Comparison of ENCODE assay signal across 1 cellular context in genomic region chr1:155307247-155307740, GRCh38.
TF ChIP-seq lines count a peak whose summit lies in the region.

No MANE protein-coding gene starts in this region.

TF ChIP-seq in K562, 482 proteins besides CTCF, POLR2A, EP300 and RAD21 (continued from another document and continues in another):
- peak; percentile 91 for TF ChIP-seq TSHZ1 (CRISPR knock-in tag; IDR thresholded peaks at IDR 0.05)
- no peak for TF ChIP-seq HES1 (IDR thresholded peaks at IDR 0.05; ENCODE audit: low read depth)
- no peak for TF ChIP-seq FOXJ3 (CRISPR knock-in tag; IDR thresholded peaks at IDR 0.05)
- TF ChIP-seq KDM5B (IDR thresholded peaks at IDR 0.05; ENCODE audit: insufficient replicate concordance, low read depth, low read length): no peak
- no peak for TF ChIP-seq ZFP91 (CRISPR knock-in tag; IDR thresholded peaks at IDR 0.05)
- peak; percentile 88 for TF ChIP-seq BACH1 (tag; IDR thresholded peaks at IDR 0.05)
- TF ChIP-seq BCLAF1 (IDR thresholded peaks at IDR 0.05; ENCODE audit: borderline replicate concordance in 1 of 2, control insufficient read depth in 1 of 2, low read depth in 2 of 2, low read length in 1 of 2): no peak
- TF ChIP-seq ZBTB9 (CRISPR knock-in tag; IDR thresholded peaks at IDR 0.05): peak; percentile 98
- TF ChIP-seq HDAC8 (tag; IDR thresholded peaks at IDR 0.05): peak; percentile 98
- peak; percentile 96 for TF ChIP-seq CREB5 (CRISPR knock-in tag; IDR thresholded peaks at IDR 0.05)
- TF ChIP-seq TCF15 (CRISPR knock-in tag; IDR thresholded peaks at IDR 0.05): peak; percentile 97
- peak; percentile 42; the same call in 1 of the 2 replicates for TF ChIP-seq JUNB (CRISPR knock-in tag; conservative IDR thresholded peaks at IDR 0.05)
- peak; percentile 95 for TF ChIP-seq E2F3 (CRISPR knock-in tag; IDR thresholded peaks at IDR 0.05)
- no peak for TF ChIP-seq ARHGAP35 (IDR thresholded peaks at IDR 0.05; ENCODE audit: partially characterized antibody)
- TF ChIP-seq SIN3A (IDR thresholded peaks at IDR 0.05; ENCODE audit: borderline replicate concordance in 2 of 2, control insufficient read depth in 1 of 2, low read depth in 2 of 2, low read length in 2 of 2): no peak
- peak; percentile 76 for TF ChIP-seq KLF1 (tag; IDR thresholded peaks at IDR 0.05)
- TF ChIP-seq E2F1 (CRISPR knock-in tag; IDR thresholded peaks at IDR 0.05): no peak
- TF ChIP-seq PHB (CRISPR knock-in tag; IDR thresholded peaks at IDR 0.05): no peak
- TF ChIP-seq POLR3A (IDR thresholded peaks at IDR 0.05; ENCODE audit: borderline replicate concordance, extremely low read depth, insufficient read depth, insufficient read length): no peak
- no peak for TF ChIP-seq ZNF3 (CRISPR knock-in tag; IDR thresholded peaks at IDR 0.05)
- TF ChIP-seq CHD1 (IDR thresholded peaks at IDR 0.05; ENCODE audit: low read length): no peak
- TF ChIP-seq NKRF (IDR thresholded peaks at IDR 0.05; ENCODE audit: borderline replicate concordance): no peak
- TF ChIP-seq ATF6 (CRISPR knock-in tag; IDR thresholded peaks at IDR 0.05): no peak
- peak; percentile 90 for TF ChIP-seq ZNF589 (CRISPR knock-in tag; IDR thresholded peaks at IDR 0.05; ENCODE audit: low read depth)
- no peak for TF ChIP-seq XRCC4 (IDR thresholded peaks at IDR 0.05; ENCODE audit: extremely low read depth, insufficient read depth, insufficient read length)
- 0 out of 2 replicates have a peak, but pooled peaks have one; percentile 26 for TF ChIP-seq NR2C1 (IDR thresholded peaks at IDR 0.05)
- peak; percentile 94 for TF ChIP-seq NR2C1 (tag; IDR thresholded peaks at IDR 0.05)
- no peak for TF ChIP-seq HNRNPK (IDR thresholded peaks at IDR 0.05; ENCODE audit: low read depth, low read length, poor library complexity, severe bottlenecking)
- TF ChIP-seq SAP30 (IDR thresholded peaks at IDR 0.05; ENCODE audit: borderline replicate concordance, insufficient read depth, low read depth, low read length, poor library complexity, severe bottlenecking): no peak
- TF ChIP-seq TEAD2 (tag; IDR thresholded peaks at IDR 0.05): peak; percentile 93
- no peak for TF ChIP-seq TAF15 (IDR thresholded peaks at IDR 0.05; ENCODE audit: low read depth, low read length)
- no peak for TF ChIP-seq CREB1 (IDR thresholded peaks at IDR 0.05)
- TF ChIP-seq CREB1 (CRISPR knock-in tag; IDR thresholded peaks at IDR 0.05): no peak
- TF ChIP-seq USF2 (CRISPR knock-in tag; IDR thresholded peaks at IDR 0.05): no peak
- TF ChIP-seq MITF (IDR thresholded peaks at IDR 0.05): peak; percentile 56; the same call in 1 of the 2 replicates
- no peak for TF ChIP-seq ASH1L (IDR thresholded peaks at IDR 0.05; ENCODE audit: borderline replicate concordance, low read depth, partially characterized antibody)
